In genomic region chr22:22030493-22031182, GRCh38 we compare ENCODE assay signal across 8 cellular contexts. TPM values are rescaled to one million over a fixed set of nuclear protein-coding genes. Genes with fewer than 3 reads are reported as not detected.
DNase-seq lines count a peak whose midpoint lies in the region; ATAC-seq and TF ChIP-seq lines count a peak whose summit lies in the region.

No MANE protein-coding gene starts in this region.

- no peak overlapping the region for H3K9ac ChIP-seq in endodermal cell (ENCODE audit: extremely low read depth, low read length, poor library complexity, severe bottlenecking)

- no peak overlapping the region for H3K4me3 ChIP-seq in AG09309 (ENCODE audit: control insufficient read depth, low read depth, low read length)
- H3K4me3 ChIP-seq in endodermal cell (ENCODE audit: low read length) = no peak overlapping the region

- peaks cover 57% of the 10 kb centered on the region for H3K27me3 Mint-ChIP-seq in endodermal cell (ENCODE audit: insufficient read depth)

- TF ChIP-seq POLR2A in GM18951 (IDR thresholded peaks at IDR 0.05; ENCODE audit: extremely low read depth, insufficient read depth, insufficient read length) = peak; percentile 78

- no peaks in the 10 kb centered on the region for H3K4me1 Mint-ChIP-seq in endodermal cell
- H3K4me1 Mint-ChIP-seq in stimulated activated effector memory CD8-positive, alpha-beta T cell treated with anti-CD3 and anti-CD28 coated beads, Interleukin-12 subunit alpha, Interleukin-12 subunit beta, amount 100 ng/mL, for 72 hours = no peaks in the 10 kb centered on the region

- H3K27ac ChIP-seq in endodermal cell (ENCODE audit: low read depth, low read length) = no peak overlapping the region

- in situ Hi-C loops in GM18951 (cut with MboI; ENCODE audit: low sequenced_read_pairs, unreplicated experiment) = no loop called here

- TF ChIP-seq CTCF in AG09309 (IDR thresholded peaks at IDR 0.05; ENCODE audit: control insufficient read depth, insufficient read depth, low read depth, low read length, missing control alignments) (peak; percentile 29), endodermal cell (conservative IDR thresholded peaks at IDR 0.05) (peak; percentile 76)

- H3K27me3 ChIP-seq in endodermal cell (ENCODE audit: control insufficient read depth, insufficient read depth, low read length, poor library complexity, severe bottlenecking) = peaks cover 37% of the 10 kb centered on the region

- H3K4me3 Mint-ChIP-seq in endodermal cell = no peak overlapping the region
- no peak overlapping the region for H3K4me3 Mint-ChIP-seq in stimulated activated effector memory CD8-positive, alpha-beta T cell treated with anti-CD3 and anti-CD28 coated beads, Interleukin-12 subunit alpha, Interleukin-12 subunit beta, amount 100 ng/mL, for 72 hours

- 57 to 76% methylated on average over 7 of the region's 7 CpGs for whole genome bisulfite sequencing in endodermal cell (ENCODE audit: insufficient coverage in 1 of 2, insufficient read length in 1 of 2), 2 experiments

- H3K36me3 Mint-ChIP-seq in endodermal cell (ENCODE audit: low read depth) = no peaks in the 10 kb centered on the region
- H3K36me3 Mint-ChIP-seq in stimulated activated effector memory CD8-positive, alpha-beta T cell treated with anti-CD3 and anti-CD28 coated beads, Interleukin-12 subunit alpha, Interleukin-12 subunit beta, amount 100 ng/mL, for 72 hours = no peaks in the 10 kb centered on the region

- H3K4me1 ChIP-seq in endodermal cell (ENCODE audit: control insufficient read depth, insufficient read depth, low read length) = no peaks in the 10 kb centered on the region

- peak; percentile 43 for ATAC-seq in HG03520 (IDR thresholded peaks at IDR 0.05; ENCODE audit: unreplicated experiment)
- peak; percentile 19 for ATAC-seq in stimulated activated effector memory CD8-positive, alpha-beta T cell treated with anti-CD3 and anti-CD28 coated beads, Interleukin-12 subunit alpha, Interleukin-12 subunit beta, amount 100 ng/mL, for 72 hours

- no peaks in the 10 kb centered on the region for H3K9me3 ChIP-seq in endodermal cell (ENCODE audit: control insufficient read depth, low read length)

- no peaks in the 10 kb centered on the region for H3K9me3 Mint-ChIP-seq in endodermal cell
- no peaks in the 10 kb centered on the region for H3K9me3 Mint-ChIP-seq in stimulated activated effector memory CD8-positive, alpha-beta T cell treated with anti-CD3 and anti-CD28 coated beads, Interleukin-12 subunit alpha, Interleukin-12 subunit beta, amount 100 ng/mL, for 72 hours

- H3K36me3 ChIP-seq in endodermal cell (ENCODE audit: control insufficient read depth, insufficient read depth, low read length) = no peaks in the 10 kb centered on the region

- DNase-seq in AG09309 (ENCODE audit: low read depth) (no peak), endodermal cell (peak; percentile 86), NCI-H1105 (lab: John Stamatoyannopoulos, UW) (no peak), activated gamma-delta T cell (lab: John Stamatoyannopoulos, UW) (no peak)
- no peak for DNase-seq in stimulated activated effector memory CD8-positive, alpha-beta T cell treated with anti-CD3 and anti-CD28 coated beads, Interleukin-12 subunit alpha, Interleukin-12 subunit beta, amount 100 ng/mL, for 72 hours (ENCODE audit: low spot score in 2 of 2)
- DNase-seq in activated naive CD4-positive, alpha-beta T cell treated with anti-CD3 and anti-CD28 coated beads, Interleukin-2, amount 50 U/mL, for 16 hours = no peak

- H3K27ac Mint-ChIP-seq in endodermal cell = no peak overlapping the region
- H3K27ac Mint-ChIP-seq in stimulated activated effector memory CD8-positive, alpha-beta T cell treated with anti-CD3 and anti-CD28 coated beads, Interleukin-12 subunit alpha, Interleukin-12 subunit beta, amount 100 ng/mL, for 72 hours = no peak overlapping the region

RNA-seq across cellular contexts. Expression of gene TOP3B, which starts 48.1 kb away (rescaled TPM):
- 10 to 100 TPM; 68.8 to 71.9 TPM for total RNA-seq in endodermal cell
- polyA plus RNA-seq in endodermal cell (2013, experiment 1 of 2) = 61.4 TPM
- 49.3 TPM for polyA plus RNA-seq in endodermal cell (2013, experiment 2 of 2)
